ENCODE assay signal across 21 cellular contexts in the genomic region with DNA sequence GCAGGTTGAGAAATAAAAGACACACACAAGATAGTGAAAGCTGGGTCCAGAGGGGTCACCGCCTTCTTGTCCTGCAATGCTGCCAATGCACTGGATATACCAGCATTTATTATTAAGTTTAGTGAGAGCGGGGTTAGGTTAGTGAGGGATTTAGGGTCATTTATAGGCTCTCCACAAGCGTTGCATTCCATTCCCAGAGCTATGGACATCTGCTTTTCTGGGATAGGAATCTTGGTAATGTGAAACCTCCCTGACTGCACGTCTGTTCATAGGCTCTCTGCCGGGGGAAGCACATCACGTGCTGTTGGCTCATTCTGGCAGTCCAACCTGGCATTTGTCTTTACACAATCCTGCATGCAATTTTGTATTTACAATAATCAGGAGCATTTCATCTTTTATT. TPM values are rescaled to one million over a fixed set of nuclear protein-coding genes. Genes with fewer than 3 reads are reported as not detected.
"Had no signal": no experiment of that assay in that cellular context is flagged by ENCODE, and none has a peak within 500 bp of the region (broad histone marks: within the 10 kb centered on the region; RNA-seq: fewer than 3 reads in every experiment).

No MANE protein-coding gene starts in this region.

RNA-seq across cellular contexts. Expression of a gene that starts 27.5 kb away (rescaled TPM):
- total RNA-seq: natural killer cell treated with Interleukin-12 subunit alpha and Interleukin-12 subunit beta and Interleukin-15 and Interleukin-18, amount 100 ng/mL, for 72 hours; neural crest cell; omental fat pad; osteocyte; posterior vena cava; prostate gland; pulmonary artery endothelial cell; right atrium auricular region; sciatic nerve; skeletal muscle tissue; stomach; subcutaneous adipose tissue; temporal lobe; thoracic aorta; thyroid gland; tibial nerve; upper lobe of left lung; ureter; vagina had no signal
- polyA plus RNA-seq: pancreas, small intestine, stomach had no signal

RNA-seq across cellular contexts. Expression of a gene that starts 52.7 kb away (rescaled TPM):
- total RNA-seq: natural killer cell treated with Interleukin-12 subunit alpha and Interleukin-12 subunit beta and Interleukin-15 and Interleukin-18, amount 100 ng/mL, for 72 hours; neural crest cell; omental fat pad; osteocyte; posterior vena cava; prostate gland; pulmonary artery endothelial cell; right atrium auricular region; sciatic nerve; skeletal muscle tissue; stomach; subcutaneous adipose tissue; temporal lobe; thoracic aorta; thyroid gland; tibial nerve; upper lobe of left lung; ureter; vagina had no signal
- polyA plus RNA-seq: small intestine had no signal
